Comparison of ENCODE assay signal across 8 cellular contexts in genomic region chr1:228487336-228488106, GRCh38. TPM values are rescaled to one million over a fixed set of nuclear protein-coding genes. Genes with fewer than 3 reads are reported as not detected.
DNase-seq lines count a peak whose midpoint lies in the region; ATAC-seq and TF ChIP-seq lines count a peak whose summit lies in the region.

TSS of gene RNF187 (plus strand) at chr1:228487382.

- TF ChIP-seq POLR2A in lower leg skin (IDR thresholded peaks at IDR 0.05): no peak

- H3K4me3 Mint-ChIP-seq in CD14-positive monocyte: peak within 1 kb of the TSS; percentile 87 to 94
- peak within 1 kb of the TSS; percentile 98 for H3K4me3 Mint-ChIP-seq in T-helper 2 cell treated with Interferon-gamma antibody and Interleukin-4, amounts not matched to agents 5 μg/mL and 100 μg/mL, for 36 hours

- peak within 1 kb of the TSS; percentile 78 to 98 for H3K9ac ChIP-seq in colonic mucosa (ENCODE audit: low read depth in 2 of 2, low read length in 2 of 2)

- H3K9me3 Mint-ChIP-seq in CD14-positive monocyte: peaks cover 0 to 3% (median 0%) of the 10 kb centered on the region in 7 donors
- H3K9me3 Mint-ChIP-seq in T-helper 2 cell treated with Interferon-gamma antibody and Interleukin-4, amounts not matched to agents 5 μg/mL and 100 μg/mL, for 36 hours: no peaks in the 10 kb centered on the region

- H3K4me1 ChIP-seq in colonic mucosa: peaks cover 4% of the 10 kb centered on the region

- WGBS in lower leg skin, 2 donors: 1 to 2% methylated on average over 9 to 37 of the region's 112 CpGs

- H3K4me3 ChIP-seq in colonic mucosa: peak within 1 kb of the TSS; percentile 61
- H3K4me3 ChIP-seq in lower leg skin (ENCODE audit: low read depth, poor library complexity, severe bottlenecking): peak within 1 kb of the TSS; percentile 91

- H3K4me1 Mint-ChIP-seq in CD14-positive monocyte: peaks cover 37% of the 10 kb centered on the region
- H3K4me1 Mint-ChIP-seq in T-helper 2 cell treated with Interferon-gamma antibody and Interleukin-4, amounts not matched to agents 5 μg/mL and 100 μg/mL, for 36 hours (ENCODE audit: low read depth): peaks cover 37% of the 10 kb centered on the region

- peaks cover 2 to 12% (median 7%) of the 10 kb centered on the region in 3 donors for H3K27me3 Mint-ChIP-seq in CD14-positive monocyte (ENCODE audit: low read depth in 3 of 3)
- H3K27me3 Mint-ChIP-seq in T-helper 2 cell treated with Interferon-gamma antibody and Interleukin-4, amounts not matched to agents 5 μg/mL and 100 μg/mL, for 36 hours (ENCODE audit: low read depth): no peaks in the 10 kb centered on the region

- DNase-seq in CD14-positive monocyte (ENCODE audit: low spot score): peak; percentile 83
- peak; percentile 34 for DNase-seq in T-helper 2 cell treated with Interferon-gamma antibody and Interleukin-4, amounts not matched to agents 5 μg/mL and 100 μg/mL, for 36 hours (ENCODE audit: low spot score)
- peak; percentile 94 for DNase-seq in colonic mucosa
- DNase-seq in lower leg skin (ENCODE audit: low spot score in 2 of 2): peak in 1 of 2 donors; percentile 97
- DNase-seq in stimulated activated CD4-positive, alpha-beta T cell treated with anti-CD3 and anti-CD28 coated beads, TNF-alpha, amount 100 ng/mL, for 4 hours (ENCODE audit: low read depth in 3 of 3): peak; percentile 23 to 76 (median 72)
- no peak for DNase-seq in superior temporal gyrus (ENCODE audit: extremely low spot score)

- H3K27ac ChIP-seq in colonic mucosa: peak within 1 kb of the TSS; percentile 94

- H3K36me3 Mint-ChIP-seq in CD14-positive monocyte: peaks cover 21 to 37% of the 10 kb centered on the region in 2 donors
- peaks cover 34% of the 10 kb centered on the region for H3K36me3 Mint-ChIP-seq in T-helper 2 cell treated with Interferon-gamma antibody and Interleukin-4, amounts not matched to agents 5 μg/mL and 100 μg/mL, for 36 hours (ENCODE audit: low read depth)

- intact Hi-C loops in CD14-positive monocyte (cut with micrococcal nuclease): loop anchor here (5.0 to 10.0 kb wide), 3 partner anchors 80 to 1137 kb away; partner anchors contain the start of genes TAF5L (in 1 of the 2), TRIM11 (in 1 of the 2) and URB2 (in 1 of the 2)
- intact Hi-C loops in colonic mucosa (cut with DNase I): no loop called here
- intact Hi-C loops in lower leg skin (cut with DNase I; ENCODE audit: low total_unique reads): loop anchor here (10.0 kb wide), 1 partner anchor 363 kb away; no protein-coding TSS in a partner anchor

- H3K36me3 ChIP-seq in colonic mucosa: no peaks in the 10 kb centered on the region

- peak; percentile 66 for ATAC-seq in GM19328 (IDR thresholded peaks at IDR 0.05; ENCODE audit: unreplicated experiment)
- peak; percentile 74 for ATAC-seq in HG03439 (IDR thresholded peaks at IDR 0.05; ENCODE audit: unreplicated experiment)

- no peak for TF ChIP-seq CTCF in CD14-positive monocyte (IDR thresholded peaks at IDR 0.05)
- TF ChIP-seq CTCF in colonic mucosa (IDR thresholded peaks at IDR 0.05): no peak
- TF ChIP-seq CTCF in lower leg skin (IDR thresholded peaks at IDR 0.05): no peak

- no peaks in the 10 kb centered on the region for H3K27me3 ChIP-seq in colonic mucosa

- H3K9me3 ChIP-seq in colonic mucosa: no peaks in the 10 kb centered on the region

- H3K27ac Mint-ChIP-seq in CD14-positive monocyte: peak within 1 kb of the TSS; percentile 99 to 100 (median 100)
- peak within 1 kb of the TSS; percentile 100 for H3K27ac Mint-ChIP-seq in T-helper 2 cell treated with Interferon-gamma antibody and Interleukin-4, amounts not matched to agents 5 μg/mL and 100 μg/mL, for 36 hours

RNA-seq across cellular contexts. Expression of gene RNF187, which starts in this region (rescaled TPM):
- 10 to 100 TPM in 1 of 2 donors, 1 to 10 TPM in 1; 5.9 to 27.6 TPM for polyA plus RNA-seq in CD14-positive monocyte
- 10 to 100 TPM; 84.5 to 97.5 TPM for total RNA-seq in colonic mucosa
- 100 to 1,000 TPM in 1 of 4 donors, 10 to 100 TPM in 3; 75.8 to 106 (median 80.1) TPM for total RNA-seq in lower leg skin
